8 cellular contexts compared by ENCODE assay signal in genomic region chr1:181033799-181034391, GRCh38. TPM values are rescaled to one million over a fixed set of nuclear protein-coding genes. Genes with fewer than 3 reads are reported as not detected.
DNase-seq lines count a peak whose midpoint lies in the region; ATAC-seq, FAIRE-seq and TF ChIP-seq lines count a peak whose summit lies in the region.

MR1 (plus strand) TSS chr1:181033983; CDS start chr1:181034008, 25 bp downstream.

- H3K36me3 ChIP-seq in GM12878 (ENCODE audit: control insufficient read depth in 2 of 2, insufficient read depth in 2 of 2, low read length in 1 of 2) (no peaks in the 10 kb centered on the region), skeletal muscle satellite cell (ENCODE audit: insufficient read depth, low read length) (no peaks in the 10 kb centered on the region)

- no peak for FAIRE-seq in GM12878 (lab: Jason Lieb, UNC)

- TSS peak; percentile 79 for BruUV-seq in GM12878 (replicated peaks; lab: Mats Ljungman, UMichigan)

- TF ChIP-seq EP300 in GM12878 (IDR thresholded peaks at IDR 0.05; ENCODE audit: borderline replicate concordance in 1 of 2, control insufficient read depth in 1 of 2, low read depth in 2 of 2, low read length in 2 of 2) = no peak

- DNase-seq in NCI-H2107 treated with DMSO at 0.1 percent for 48 hours (lab: John Stamatoyannopoulos, UW; ENCODE audit: unreplicated experiment) (peak; percentile 35), NCI-H2107 (lab: John Stamatoyannopoulos, UW) (no peak), RWPE1 (ENCODE audit: low spot score) (peak; percentile 82), GM12878 (ENCODE audit: low read depth, low spot score) (peak; percentile 92), hippocampal formation (lab: John Stamatoyannopoulos, UW) (peak; percentile 14 to 86)

- no peaks in the 10 kb centered on the region for H3K9me3 ChIP-seq in GM12878 (replicated peaks; ENCODE audit: control insufficient read depth, insufficient read depth, low read length)
- H3K9me3 ChIP-seq in skeletal muscle satellite cell (replicated peaks; ENCODE audit: low read length) = no peaks in the 10 kb centered on the region

- peak within 1 kb of the TSS; percentile 96 for H2AFZ ChIP-seq in GM12878 (ENCODE audit: control insufficient read depth, low read depth, low read length)

- no peak for TF ChIP-seq CTCF in RWPE1 (conservative IDR thresholded peaks at IDR 0.05; ENCODE audit: low read depth)
- no peak for TF ChIP-seq CTCF in GM12878 (IDR thresholded peaks at IDR 0.05 in 2 of 3, conservative IDR thresholded peaks at IDR 0.05 in 1 of 3; ENCODE audit: control insufficient read depth in 2 of 3, extremely low read depth in 1 of 3, insufficient read depth in 1 of 3, low read depth in 3 of 3, low read length in 3 of 3)

- WGBS in GM12878 (ENCODE audit: insufficient coverage, insufficient replicate concordance, low lambda C conversion rate, missing lambda C conversion rate) = 2% methylated on average over 9 of the region's 9 CpGs

- in situ Hi-C loops in GM12878 (cut with MboI) = no loop called here

- peaks cover 24% of the 10 kb centered on the region for H3K4me1 ChIP-seq in GM12878 (ENCODE audit: control insufficient read depth, insufficient read depth, low read length)
- peaks cover 12% of the 10 kb centered on the region for H3K4me1 ChIP-seq in skeletal muscle satellite cell (ENCODE audit: control insufficient read depth, insufficient read depth, low read length)

- SMC1A ChIA-PET in GM12878 (lab: Charles Lee; ENCODE audit: uncharacterized antibody, unreplicated experiment) = interaction anchor here (0.6 to 13.6 kb wide), 19 partner anchors 10 to 471 kb away, joined by 3 to 276 read pairs (median 4); partner anchors contain the start of genes KIAA1614 and STX6

- H3K9ac ChIP-seq in GM12878 (ENCODE audit: control insufficient read depth, insufficient read depth, low read length) (peak within 1 kb of the TSS; percentile 89), skeletal muscle satellite cell (ENCODE audit: low read depth, low read length) (peak within 1 kb of the TSS; percentile 71)

- intact Hi-C loops in GM12878 (cut with micrococcal nuclease; ENCODE audit: unreplicated experiment) = no loop called here

- H3K27me3 ChIP-seq in GM12878 (replicated peaks in 1 of 2; ENCODE audit: control insufficient read depth in 2 of 2, insufficient read depth in 2 of 2, low read length in 1 of 2) = no peaks in the 10 kb centered on the region
- no peaks in the 10 kb centered on the region for H3K27me3 ChIP-seq in skeletal muscle satellite cell (ENCODE audit: control insufficient read depth, insufficient read depth, low read length)

- POLR2A ChIA-PET in RWPE1 (lab: Yijun Ruan, JAX; ENCODE audit: low non-redundant PET) = interaction anchor here (1.6 kb wide), 1 partner anchor 11 kb away, joined by 10 read pairs; the partner anchor contains the start of gene STX6
- POLR2A ChIA-PET in GM12878 (lab: Charles Lee) = interaction anchor here (0.6 to 5.6 kb wide), 16 partner anchors 10 to 402 kb away, joined by 3 to 70 read pairs (median 4); partner anchors contain the start of genes IER5, STX6 and XPR1

- peak; percentile 88 for ATAC-seq in GM21360 (IDR thresholded peaks at IDR 0.05; ENCODE audit: unreplicated experiment)
- ATAC-seq in HG03571 (IDR thresholded peaks at IDR 0.05; ENCODE audit: unreplicated experiment) = peak; percentile 97
- peak; percentile 90 for ATAC-seq in GM12878

- H3K4me2 ChIP-seq in GM12878 (ENCODE audit: control insufficient read depth, insufficient read depth) (peak within 1 kb of the TSS; percentile 82), skeletal muscle satellite cell (ENCODE audit: low read length) (peak within 1 kb of the TSS; percentile 82)

- CTCF ChIA-PET in RWPE1 (lab: Yijun Ruan, JAX) = interaction anchor here (0.7 to 1.0 kb wide), 3 partner anchors 31 to 70 kb away, joined by 3 read pairs; no protein-coding TSS in a partner anchor
- CTCF ChIA-PET in GM12878 (lab: Yijun Ruan, JAX) = interaction anchor here (1.0 to 13.7 kb wide), 12 partner anchors 9 to 152 kb away, joined by 3 to 321 read pairs (median 6); partner anchors contain the start of gene STX6

- RAD21 ChIA-PET in GM12878 (lab: Charles Lee; ENCODE audit: unreplicated experiment) = interaction anchor here (0.8 to 13.1 kb wide), 23 partner anchors 9 to 152 kb away, joined by 3 to 189 read pairs (median 6); partner anchors contain the start of gene STX6

- TF ChIP-seq RAD21 in GM12878 (IDR thresholded peaks at IDR 0.05; ENCODE audit: insufficient read depth, low read depth, low read length) = no peak

- peaks cover 41% of the 10 kb centered on the region for H3K79me2 ChIP-seq in GM12878 (ENCODE audit: control insufficient read depth, insufficient read depth, low read length)

- no peaks in the 10 kb centered on the region for H4K20me1 ChIP-seq in GM12878 (ENCODE audit: control insufficient read depth, insufficient read depth)

- peak; percentile 84 for TF ChIP-seq POLR2A in GM12878 (IDR thresholded peaks at IDR 0.05; ENCODE audit: low read depth, low read length)

- H3K4me3 ChIP-seq in GM12878 (peak within 1 kb of the TSS; percentile 93), skeletal muscle satellite cell (ENCODE audit: low read length) (peak within 1 kb of the TSS; percentile 69)

- H3K27ac ChIP-seq in RWPE1 (peak within 1 kb of the TSS; percentile 76), GM12878 (ENCODE audit: control insufficient read depth, insufficient read depth) (peak within 1 kb of the TSS; percentile 89)

TF ChIP-seq in GM12878, 131 proteins besides CTCF, POLR2A, EP300 and RAD21 (continues in another document):
- TF ChIP-seq YY1 (IDR thresholded peaks at IDR 0.05; ENCODE audit: low read depth, low read length) (peak; percentile 76; the same call in 1 of the 2 replicates), EZH2 (IDR thresholded peaks at IDR 0.05; ENCODE audit: borderline replicate concordance, control insufficient read depth, low read depth, low read length) (no peak), PML (IDR thresholded peaks at IDR 0.05; ENCODE audit: low read length) (peak; percentile 71; the same call in 1 of the 2 replicates), PKNOX1 (IDR thresholded peaks at IDR 0.05) (peak; percentile 89), POLR2AphosphoS5 (IDR thresholded peaks at IDR 0.05; ENCODE audit: low read length) (peak; percentile 85), CBFB (IDR thresholded peaks at IDR 0.05; ENCODE audit: low read depth) (no peak), SMAD1 (IDR thresholded peaks at IDR 0.05; ENCODE audit: low read depth, partially characterized antibody) (peak; percentile 68), BCLAF1 (IDR thresholded peaks at IDR 0.05) (no peak), CHD2 (IDR thresholded peaks at IDR 0.05; ENCODE audit: borderline replicate concordance, low read depth, low read length) (0 out of 2 replicates have a peak, but pooled peaks have one; percentile 30)

RNA-seq across cellular contexts. Expression of gene MR1, which starts in this region (rescaled TPM):
- total RNA-seq in GM12878 (2013; cell fraction: nucleolus; rRNA removed) = 81.0 and 93.9 TPM in 2 replicates
- total RNA-seq in GM12878 (2014; rRNA removed) (29.5 and 30.4 TPM in 2 replicates), GM12878 (2014; rRNA removed; fragmentation: Illumina TruSeq; extraction: Trizol) (32.2 and 32.3 TPM in 2 replicates), GM12878 (2021) (26.3 and 29.0 TPM in 2 replicates)
- polyA plus RNA-seq in GM12878 (2011; ENCODE audit: low read depth) = 21.6 TPM
- polyA plus RNA-seq in GM12878 (2011; rRNA removed) (65.9 and 71.7 TPM in 2 replicates), GM12878 (2014; fragmentation: Illumina TruSeq; extraction: Trizol) (40.0 and 42.3 TPM in 2 replicates), GM12878 (2014; fragmentation: Nextera tagmentation; extraction: Ambion mirVana) (10 to 100 TPM; 24.7 to 28.5 TPM), GM12878 (2014; rRNA removed) (24.3 and 29.2 TPM in 2 replicates), GM12878 (2016; fragmentation: Nextera tagmentation; extraction: Ambion mirVana) (10 to 100 TPM; 35.7 to 36.4 TPM)
- polyA plus RNA-seq in GM12878 (2011; cell fraction: cytosol; rRNA removed) = 42.6 and 46.8 TPM in 2 replicates
- 23.1 and 25.8 TPM in 2 replicates for polyA plus RNA-seq in GM12878 (2011; cell fraction: nucleus; rRNA removed)
- 20.0 and 23.8 TPM in 2 replicates for polyA plus RNA-seq in GM12878 (2012)
- 47.7 and 66.8 TPM in 2 replicates for polyA minus RNA-seq in GM12878 (2011; rRNA and poly(A)+ RNA removed)
- 9.9 and 15.5 TPM in 2 replicates for polyA minus RNA-seq in GM12878 (2011; cell fraction: cytosol; rRNA and poly(A)+ RNA removed)
- 23.2 and 32.4 TPM in 2 replicates for polyA minus RNA-seq in GM12878 (2011; cell fraction: nucleus; rRNA and poly(A)+ RNA removed)
- total RNA-seq in skeletal muscle satellite cell (2012; rRNA removed) = 9.8 and 13.7 TPM in 2 replicates
